In the genomic region with DNA sequence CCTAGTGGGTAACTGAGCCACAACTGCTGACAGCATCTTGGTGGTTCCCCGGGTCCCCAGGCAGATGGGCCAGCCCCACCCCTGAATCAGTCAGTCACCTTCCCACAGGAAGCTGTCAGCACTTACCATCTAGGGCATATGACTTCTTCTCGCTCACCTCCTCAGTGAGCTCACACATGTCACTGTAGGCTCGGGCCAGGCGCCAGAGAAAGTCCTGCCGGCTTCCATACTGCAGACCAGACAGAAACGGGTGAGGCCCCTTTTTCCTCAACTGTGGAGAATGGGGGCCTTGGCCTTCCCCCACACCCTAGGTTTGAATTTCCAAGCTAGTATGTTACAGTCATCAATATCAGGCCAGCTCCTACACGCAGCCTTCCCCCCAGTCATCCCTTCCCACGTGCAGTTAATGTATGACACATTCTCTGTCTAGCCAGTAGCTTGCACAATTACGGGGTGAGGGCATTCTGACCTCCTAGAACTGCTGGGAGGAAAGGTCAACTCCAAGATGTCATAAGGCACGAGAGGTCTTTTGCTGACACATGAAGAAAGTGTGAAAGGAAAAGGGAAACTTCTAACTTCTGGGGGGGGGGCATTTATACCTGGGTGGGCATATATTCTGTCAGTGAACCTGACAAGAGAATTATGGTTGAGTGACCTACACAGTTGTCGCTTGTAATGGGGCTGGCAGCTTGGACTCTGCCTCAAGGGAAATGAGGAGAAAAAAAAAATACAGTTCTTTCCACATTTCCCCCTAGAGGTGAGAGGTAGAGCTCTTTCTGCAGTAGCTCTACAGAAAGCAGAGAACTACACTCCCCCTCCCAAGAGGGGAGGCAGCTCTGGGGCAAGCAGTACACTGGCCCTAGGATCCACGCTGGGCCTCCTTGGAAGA, we compare ENCODE assay signal across 8 cellular contexts. TPM values are rescaled to one million over a fixed set of nuclear protein-coding genes. Genes with fewer than 3 reads are reported as not detected.
DNase-seq lines count a peak whose midpoint lies in the region; ATAC-seq and TF ChIP-seq lines count a peak whose summit lies in the region.

No MANE protein-coding gene starts in this region.

- H3K27me3 Mint-ChIP-seq in activated naive CD8-positive, alpha-beta T cell treated with anti-CD3 and anti-CD28 coated beads for 36 hours, result no peaks in the 10 kb centered on the region
- H3K27me3 Mint-ChIP-seq in naive thymus-derived CD4-positive, alpha-beta T cell, result no peaks in the 10 kb centered on the region

- peaks cover 36% of the 10 kb centered on the region; the same call in 1 of the 2 replicates for H3K36me3 ChIP-seq in PC-3 (ENCODE audit: low read depth, low read length)
- H3K36me3 ChIP-seq in naive thymus-derived CD4-positive, alpha-beta T cell (ENCODE audit: control insufficient read depth in 2 of 3, insufficient read depth in 3 of 3, low read length in 3 of 3), result peaks cover 0 to 80% (median 6%) of the 10 kb centered on the region in 3 experiments

- peak overlapping the region; percentile 34 for H3K4me3 Mint-ChIP-seq in activated naive CD8-positive, alpha-beta T cell treated with anti-CD3 and anti-CD28 coated beads for 36 hours
- peak overlapping the region in 2 of 10 donors; percentile 25 to 74 for H3K4me3 Mint-ChIP-seq in naive thymus-derived CD4-positive, alpha-beta T cell

- intact Hi-C loops in PC-3 (cut with micrococcal nuclease), result no loop called here
- intact Hi-C loops in naive thymus-derived CD4-positive, alpha-beta T cell (cut with micrococcal nuclease), result loop anchor here in 1 of 2 donors (1.0 to 5.0 kb wide), 3 partner anchors 11 to 47 kb away; a partner anchor contains a TSS

- no peaks in the 10 kb centered on the region for H3K9me3 Mint-ChIP-seq in activated naive CD8-positive, alpha-beta T cell treated with anti-CD3 and anti-CD28 coated beads for 36 hours
- H3K9me3 Mint-ChIP-seq in naive thymus-derived CD4-positive, alpha-beta T cell, result no peaks in the 10 kb centered on the region

- H3K4me2 ChIP-seq in PC-3 (ENCODE audit: low read length), result no peak overlapping the region

- H4K20me1 ChIP-seq in PC-3 (ENCODE audit: low read length), result no peaks in the 10 kb centered on the region

- CTCF ChIA-PET in PC-3 (lab: Charles Lee), result interaction anchor here (0.5 to 0.7 kb wide), 2 partner anchors 20 to 115 kb away, joined by 3 to 6 read pairs; no protein-coding TSS in a partner anchor
- CTCF ChIA-PET in naive thymus-derived CD4-positive, alpha-beta T cell (lab: Charles Lee), result interaction anchor here (0.6 to 1.9 kb wide), 5 partner anchors 26 to 304 kb away, joined by 3 to 11 read pairs (median 5); a partner anchor contains a TSS

- BruUV-seq in PC-3 (replicated peaks; lab: Mats Ljungman, UMichigan), result no TSS peak

- H3K36me3 Mint-ChIP-seq in activated naive CD8-positive, alpha-beta T cell treated with anti-CD3 and anti-CD28 coated beads for 36 hours, result peaks cover 17% of the 10 kb centered on the region
- peaks cover 0 to 39% (median 10%) of the 10 kb centered on the region in 5 donors for H3K36me3 Mint-ChIP-seq in naive thymus-derived CD4-positive, alpha-beta T cell

- no peak overlapping the region for H3K27ac ChIP-seq in PC-3 (ENCODE audit: low read length)
- H3K27ac ChIP-seq in naive thymus-derived CD4-positive, alpha-beta T cell (ENCODE audit: low read depth, low read length), result no peak overlapping the region

- H2AFZ ChIP-seq in PC-3 (ENCODE audit: low read length), result no peak overlapping the region

- peaks cover 5% of the 10 kb centered on the region for H3K4me1 ChIP-seq in PC-3 (ENCODE audit: insufficient read depth, low read length)
- peaks cover 0 to 20% of the 10 kb centered on the region in 2 donors for H3K4me1 ChIP-seq in naive thymus-derived CD4-positive, alpha-beta T cell (ENCODE audit: control insufficient read depth in 2 of 2, insufficient read depth in 2 of 2, low read length in 2 of 2)

- no peak overlapping the region for H3K9ac ChIP-seq in PC-3 (ENCODE audit: low read length)

- H3K9me2 ChIP-seq in PC-3 (replicated peaks; ENCODE audit: low read length), result no peaks in the 10 kb centered on the region

- POLR2A ChIA-PET in PC-3 (lab: Charles Lee; ENCODE audit: unreplicated experiment), result interaction anchor here (0.5 kb wide), 1 partner anchor 105 kb away, joined by 4 read pairs; no protein-coding TSS in a partner anchor
- POLR2A ChIA-PET in naive thymus-derived CD4-positive, alpha-beta T cell (lab: Charles Lee), result interaction anchor here (0.6 kb wide), 1 partner anchor 135 kb away, joined by 4 read pairs; no protein-coding TSS in a partner anchor

- DNase-seq in Daoy (ENCODE audit: low read depth) (peak; percentile 59), PC-3 (no peak), NCI-H1417 treated with DMSO at 0.1 percent for 48 hours (lab: John Stamatoyannopoulos, UW) (no peak)
- DNase-seq in activated naive CD8-positive, alpha-beta T cell treated with anti-CD3 and anti-CD28 coated beads for 36 hours, result peak; percentile 57
- DNase-seq in naive thymus-derived CD4-positive, alpha-beta T cell, result peak in 1 of 9 donors; percentile 68

- no peaks in the 10 kb centered on the region for H3K27me3 ChIP-seq in PC-3 (ENCODE audit: low read length)
- no peaks in the 10 kb centered on the region for H3K27me3 ChIP-seq in naive thymus-derived CD4-positive, alpha-beta T cell (ENCODE audit: control insufficient read depth in 2 of 2, insufficient read depth in 2 of 2, low read length in 2 of 2)

- peaks cover 25% of the 10 kb centered on the region for H3K4me1 Mint-ChIP-seq in activated naive CD8-positive, alpha-beta T cell treated with anti-CD3 and anti-CD28 coated beads for 36 hours
- peaks cover 0 to 40% (median 0%) of the 10 kb centered on the region in 7 donors for H3K4me1 Mint-ChIP-seq in naive thymus-derived CD4-positive, alpha-beta T cell

- peak; percentile 24; the same call in 1 of the 2 replicates for TF ChIP-seq CTCF in PC-3 (conservative IDR thresholded peaks at IDR 0.05; ENCODE audit: low read depth, low read length)

- peak overlapping the region; percentile 87 for H3K27ac Mint-ChIP-seq in activated naive CD8-positive, alpha-beta T cell treated with anti-CD3 and anti-CD28 coated beads for 36 hours
- peak overlapping the region in 3 of 9 donors; percentile 30 to 94 (median 69) for H3K27ac Mint-ChIP-seq in naive thymus-derived CD4-positive, alpha-beta T cell

- ATAC-seq in PC-3 (no peak), GM21423 (IDR thresholded peaks at IDR 0.05; ENCODE audit: unreplicated experiment) (no peak), HG02885 (IDR thresholded peaks at IDR 0.05; ENCODE audit: poor library complexity, unreplicated experiment) (no peak), HG03139 (IDR thresholded peaks at IDR 0.05; ENCODE audit: unreplicated experiment) (no peak)
- ATAC-seq in naive thymus-derived CD4-positive, alpha-beta T cell, result peak; percentile 90

- peaks cover 3% of the 10 kb centered on the region for H3F3A ChIP-seq in PC-3 (ENCODE audit: low read length, unreplicated experiment)

- H3K4me3 ChIP-seq in PC-3 (ENCODE audit: low read length), result no peak overlapping the region
- no peak overlapping the region for H3K4me3 ChIP-seq in naive thymus-derived CD4-positive, alpha-beta T cell (ENCODE audit: low read length)

- peaks cover 9% of the 10 kb centered on the region; the same call in 1 of the 2 replicates for H3K79me2 ChIP-seq in PC-3 (ENCODE audit: low read length)

- H3K9me3 ChIP-seq in PC-3 (ENCODE audit: low read length), result no peaks in the 10 kb centered on the region
- H3K9me3 ChIP-seq in naive thymus-derived CD4-positive, alpha-beta T cell (ENCODE audit: control insufficient read depth in 2 of 3, low read length in 3 of 3), result no peaks in the 10 kb centered on the region

RNA-seq across cellular contexts. Expression of a gene that starts 10.9 kb away (rescaled TPM):
- total RNA-seq in Daoy (2014; rRNA removed; shearing (Covaris generic)), result 17.1 and 20.6 TPM in 2 replicates
- 21.4 and 34.0 TPM in 2 replicates for total RNA-seq in PC-3 (2014; rRNA removed)
- total RNA-seq in activated naive CD8-positive, alpha-beta T cell treated with anti-CD3 and anti-CD28 coated beads for 36 hours, result 10 to 100 TPM; 32.0 to 32.4 TPM
- total RNA-seq in naive thymus-derived CD4-positive, alpha-beta T cell, result 10 to 100 TPM; 19.5 to 44.0 (median 31.9) TPM
- 10 to 100 TPM; 15.7 to 20.2 TPM for polyA plus RNA-seq in naive thymus-derived CD4-positive, alpha-beta T cell

RNA-seq across cellular contexts. Expression of a gene that starts 19.7 kb away (rescaled TPM):
- total RNA-seq in Daoy (2014; rRNA removed; shearing (Covaris generic)), result 9.9 and 30.6 TPM in 2 replicates
- 58.9 and 65.8 TPM in 2 replicates for total RNA-seq in PC-3 (2014; rRNA removed)
- 10 to 100 TPM; 35.2 to 35.9 TPM for total RNA-seq in activated naive CD8-positive, alpha-beta T cell treated with anti-CD3 and anti-CD28 coated beads for 36 hours
- total RNA-seq in naive thymus-derived CD4-positive, alpha-beta T cell, result 10 to 100 TPM; 14.5 to 38.3 (median 18.1) TPM
- 10 to 100 TPM; 65.7 to 83.2 TPM for polyA plus RNA-seq in naive thymus-derived CD4-positive, alpha-beta T cell

RNA-seq across cellular contexts. Expression of a gene that starts 25.6 kb away (rescaled TPM):
- total RNA-seq in Daoy (2014; rRNA removed; shearing (Covaris generic)), result 0.40 TPM in 1 of 2 replicates, not detected in the other
- 0.63 and 1.5 TPM in 2 replicates for total RNA-seq in PC-3 (2014; rRNA removed)
- total RNA-seq in activated naive CD8-positive, alpha-beta T cell treated with anti-CD3 and anti-CD28 coated beads for 36 hours, result under 1 TPM; 0.43 to 0.50 TPM
- total RNA-seq in naive thymus-derived CD4-positive, alpha-beta T cell, result 1 to 10 TPM in 3 of 5 experiments, under 1 TPM in 2; 0.73 to 2.8 (median 1.3) TPM
- polyA plus RNA-seq in naive thymus-derived CD4-positive, alpha-beta T cell, result under 1 TPM; 0.35 to 0.67 TPM

RNA-seq across cellular contexts. Expression of a gene that starts 49.2 kb away (rescaled TPM):
- total RNA-seq in Daoy (2014; rRNA removed; shearing (Covaris generic)), result 17.9 and 18.7 TPM in 2 replicates
- total RNA-seq in PC-3 (2014; rRNA removed), result 17.3 and 21.9 TPM in 2 replicates
- total RNA-seq in activated naive CD8-positive, alpha-beta T cell treated with anti-CD3 and anti-CD28 coated beads for 36 hours, result 10 to 100 TPM; 67.7 to 69.6 TPM
- total RNA-seq in naive thymus-derived CD4-positive, alpha-beta T cell, result 10 to 100 TPM in 1 of 5 experiments, 1 to 10 TPM in 2, under 1 TPM in 2; 0.51 to 51.5 (median 1.4) TPM
- under 1 TPM; 0.34 to 0.39 TPM for polyA plus RNA-seq in naive thymus-derived CD4-positive, alpha-beta T cell

Comparison
In these comparisons a context has a peak if more than half of its experiments do, and no peak if none do; other contexts are left out.
1. DNase-seq: peak in Daoy (single experiment) and activated naive CD8-positive, alpha-beta T cell treated with anti-CD3 and anti-CD28 coated beads for 36 hours (single experiment); none in PC-3 (single experiment) and NCI-H1417 treated with DMSO at 0.1 percent for 48 hours (single experiment).